Comparison of ENCODE assay signal across 8 cellular contexts in the genomic region with DNA sequence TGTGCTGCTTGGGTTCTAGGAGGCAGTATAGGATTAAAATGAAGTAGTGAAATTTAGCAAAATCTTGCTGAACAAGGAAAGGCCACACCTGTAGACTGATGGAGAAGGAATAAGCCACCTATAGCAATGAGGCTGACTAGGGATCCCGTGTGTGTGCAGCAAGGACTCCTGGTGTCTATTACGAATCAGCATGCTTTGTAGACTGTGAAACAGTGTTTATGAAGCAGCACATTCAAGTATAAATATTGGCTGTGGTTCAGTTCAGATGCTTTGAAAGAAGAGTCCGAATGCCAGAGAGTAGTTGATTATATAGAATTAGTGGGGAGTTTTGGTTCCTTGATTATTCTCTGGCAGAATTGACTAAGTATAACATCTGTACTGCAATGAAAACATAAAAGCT. TPM values are rescaled to one million over a fixed set of nuclear protein-coding genes. Genes with fewer than 3 reads are reported as not detected.
DNase-seq lines count a peak whose midpoint lies in the region; ATAC-seq, FAIRE-seq and TF ChIP-seq lines count a peak whose summit lies in the region.

No MANE protein-coding gene starts in this region.

- no peak for FAIRE-seq in bronchial epithelial cell (lab: Jason Lieb, UNC)

- H3K27me3 ChIP-seq in bronchial epithelial cell (ENCODE audit: control insufficient read depth, insufficient read depth, low read length) = no peaks in the 10 kb centered on the region

- H3K9me3 Mint-ChIP-seq in activated naive CD4-positive, alpha-beta T cell treated with anti-CD3 and anti-CD28 coated beads, Interleukin-2, amount 50 U/mL, for 24 hours = no peaks in the 10 kb centered on the region
- H3K9me3 Mint-ChIP-seq in memory B cell (no peaks in the 10 kb centered on the region), type B pancreatic cell (no peaks in the 10 kb centered on the region)

- no peak overlapping the region for H3K27ac Mint-ChIP-seq in activated naive CD4-positive, alpha-beta T cell treated with anti-CD3 and anti-CD28 coated beads, Interleukin-2, amount 50 U/mL, for 24 hours
- H3K27ac Mint-ChIP-seq in memory B cell = peak overlapping the region; percentile 98
- H3K27ac Mint-ChIP-seq in type B pancreatic cell = peak overlapping the region; percentile 97

- ATAC-seq in memory B cell (ENCODE audit: low read depth) (no peak), HG02623 (IDR thresholded peaks at IDR 0.05; ENCODE audit: unreplicated experiment) (no peak)

- no peak for DNase-seq in activated naive CD4-positive, alpha-beta T cell (lab: John Stamatoyannopoulos, UW)
- DNase-seq in bronchial epithelial cell (ENCODE audit: low read depth) = no peak
- no peak for DNase-seq in memory B cell (ENCODE audit: low spot score in 2 of 2)
- DNase-seq in type B pancreatic cell (ENCODE audit: extremely low spot score, unreplicated experiment) = no peak
- DNase-seq in epidermal melanocyte (ENCODE audit: insufficient read length, low spot score) = no peak
- no peak for DNase-seq in hippocampal formation (lab: John Stamatoyannopoulos, UW)

- H3K4me1 Mint-ChIP-seq in activated naive CD4-positive, alpha-beta T cell treated with anti-CD3 and anti-CD28 coated beads, Interleukin-2, amount 50 U/mL, for 24 hours = peaks cover 59% of the 10 kb centered on the region
- H3K4me1 Mint-ChIP-seq in memory B cell (peaks cover 24% of the 10 kb centered on the region), type B pancreatic cell (ENCODE audit: unreplicated experiment) (peaks cover 23% of the 10 kb centered on the region)

- H3K27me3 Mint-ChIP-seq in activated naive CD4-positive, alpha-beta T cell treated with anti-CD3 and anti-CD28 coated beads, Interleukin-2, amount 50 U/mL, for 24 hours = no peaks in the 10 kb centered on the region
- H3K27me3 Mint-ChIP-seq in memory B cell = no peaks in the 10 kb centered on the region
- H3K27me3 Mint-ChIP-seq in type B pancreatic cell = no peaks in the 10 kb centered on the region

- peak overlapping the region; percentile 93 for H3K4me3 Mint-ChIP-seq in activated naive CD4-positive, alpha-beta T cell treated with anti-CD3 and anti-CD28 coated beads, Interleukin-2, amount 50 U/mL, for 24 hours
- H3K4me3 Mint-ChIP-seq in memory B cell = no peak overlapping the region
- peak overlapping the region; percentile 94 for H3K4me3 Mint-ChIP-seq in type B pancreatic cell

- peaks cover 2% of the 10 kb centered on the region for H3K36me3 ChIP-seq in bronchial epithelial cell (ENCODE audit: control insufficient read depth, insufficient read depth, low read length)

- TF ChIP-seq CTCF in bronchial epithelial cell (IDR thresholded peaks at IDR 0.05; ENCODE audit: insufficient read depth, low read length, severe bottlenecking) = no peak
- no peak for TF ChIP-seq CTCF in type B pancreatic cell (conservative IDR thresholded peaks at IDR 0.05)

- H3K4me3 ChIP-seq in bronchial epithelial cell (ENCODE audit: low read depth, low read length) = peak overlapping the region; percentile 87

- H3K36me3 Mint-ChIP-seq in activated naive CD4-positive, alpha-beta T cell treated with anti-CD3 and anti-CD28 coated beads, Interleukin-2, amount 50 U/mL, for 24 hours = no peaks in the 10 kb centered on the region
- H3K36me3 Mint-ChIP-seq in memory B cell = peaks cover 3% of the 10 kb centered on the region
- H3K36me3 Mint-ChIP-seq in type B pancreatic cell = no peaks in the 10 kb centered on the region

RNA-seq across cellular contexts. Expression of a gene that starts 41.8 kb away (rescaled TPM):
- total RNA-seq in bronchial epithelial cell (182 and 300 TPM in 2 replicates), type B pancreatic cell (ENCODE audit: low replicate concordance) (239 and 388 TPM in 2 replicates)
